21 cellular contexts compared by ENCODE assay signal in genomic region chr3:139940622-139941021, GRCh38. TPM values are rescaled to one million over a fixed set of nuclear protein-coding genes. Genes with fewer than 3 reads are reported as not detected.
"Had no signal": no experiment of that assay in that cellular context is flagged by ENCODE, and none has a peak within 500 bp of the region (broad histone marks: within the 10 kb centered on the region; RNA-seq: fewer than 3 reads in every experiment).

No MANE protein-coding gene starts in this region.

- H3K4me1 Mint-ChIP-seq: central memory CD8-positive, alpha-beta T cell had no signal

- H3K4me3 Mint-ChIP-seq: activated B cell treated with CpG ODN at 0.5 μM for 24 hours; activated CD4-positive, alpha-beta T cell treated with anti-CD3 and anti-CD28 coated beads, Interleukin-2, amount 10 ng/mL, durations not matched to agents 7 days and 5 days; activated naive CD8-positive, alpha-beta T cell; central memory CD8-positive, alpha-beta T cell; memory B cell; naive thymus-derived CD4-positive, alpha-beta T cell; type B pancreatic cell had no signal

- H3K9me3 Mint-ChIP-seq: activated B cell treated with CpG ODN at 0.5 μM for 24 hours; activated CD4-positive, alpha-beta T cell treated with anti-CD3 and anti-CD28 coated beads, Interleukin-2, amount 10 ng/mL, durations not matched to agents 7 days and 5 days; central memory CD8-positive, alpha-beta T cell; type B pancreatic cell had no signal

- H3K4me1 ChIP-seq: parathyroid adenoma had no signal

- ATAC-seq: left colon; mucosa of descending colon; naive thymus-derived CD4-positive, alpha-beta T cell had no signal

- H3K27ac Mint-ChIP-seq: activated B cell treated with CpG ODN at 0.5 μM for 24 hours; activated CD4-positive, alpha-beta T cell treated with anti-CD3 and anti-CD28 coated beads, Interleukin-2, amount 10 ng/mL, durations not matched to agents 7 days and 5 days; activated naive CD8-positive, alpha-beta T cell; brain; memory B cell; naive thymus-derived CD4-positive, alpha-beta T cell; type B pancreatic cell had no signal

- H3K27ac ChIP-seq: parathyroid adenoma had no signal

- H3K36me3 Mint-ChIP-seq: activated naive CD8-positive, alpha-beta T cell; brain; naive thymus-derived CD4-positive, alpha-beta T cell; type B pancreatic cell had no signal

- DNase-seq: activated B cell treated with CpG ODN at 0.5 μM for 24 hours; activated CD4-positive, alpha-beta T cell treated with anti-CD3 and anti-CD28 coated beads, Interleukin-2, amount 10 ng/mL, durations not matched to agents 7 days and 5 days; activated CD8-positive, alpha-beta memory T cell treated with anti-CD3 and anti-CD28 coated beads for 24 hours; activated gamma-delta T cell treated with Interleukin-2 at 50 U/mL for 16 hours; amygdala; cortex of kidney; effector memory CD4-positive, alpha-beta T cell; foreskin melanocyte; left colon; mucosa of descending colon; naive thymus-derived CD4-positive, alpha-beta T cell; stimulated activated CD4-positive, alpha-beta T cell treated with anti-CD3 and anti-CD28 coated beads, Interleukin-4, amount 100 ng/mL, for 24 hours; stimulated activated naive CD4-positive, alpha-beta T cell; substantia nigra; T-helper 2 cell had no signal

- H3K9me3 ChIP-seq: mucosa of descending colon had no signal

- H3K4me3 ChIP-seq: mucosa of descending colon had no signal

RNA-seq across cellular contexts. Expression of gene CLSTN2, which starts 5.6 kb away (rescaled TPM):
- total RNA-seq: activated B cell treated with CpG ODN at 0.5 μM for 24 hours; activated CD4-positive, alpha-beta T cell treated with anti-CD3 and anti-CD28 coated beads, Interleukin-2, amount 10 ng/mL, durations not matched to agents 7 days and 5 days had no signal
